Comparison of ENCODE assay signal across 9 cellular contexts in genomic region chr20:46324960-46325703, GRCh38.
DNase-seq lines count a peak whose midpoint lies in the region; ATAC-seq and TF ChIP-seq lines count a peak whose summit lies in the region.
"Had no signal": no experiment of that assay in that cellular context is flagged by ENCODE, and none has a peak within 500 bp of the region (broad histone marks: within the 10 kb centered on the region; RNA-seq: fewer than 3 reads in every experiment).

No MANE protein-coding gene starts in this region.

- no peaks in the 10 kb centered on the region for H3K36me3 ChIP-seq in adipocyte (ENCODE audit: control insufficient read depth, insufficient read depth, low read length, severe bottlenecking)
- H3K36me3 ChIP-seq: BLaER1 had no signal

- H3K4me3 ChIP-seq in adipocyte (ENCODE audit: low read length): no peak overlapping the region
- H3K4me3 ChIP-seq: BLaER1 had no signal

- H3K4me1 ChIP-seq in adipocyte (ENCODE audit: control insufficient read depth, insufficient read depth, low read length): no peaks in the 10 kb centered on the region

- peaks cover 70% of the 10 kb centered on the region for H3K27me3 ChIP-seq in adipocyte (replicated peaks; ENCODE audit: control insufficient read depth, insufficient read depth, low read length)
- H3K27me3 ChIP-seq: BLaER1 had no signal

- TF ChIP-seq CTCF in nephron progenitor cell (IDR thresholded peaks at IDR 0.05): peak; percentile 24

- ATAC-seq in HG02981 (IDR thresholded peaks at IDR 0.05; ENCODE audit: unreplicated experiment): no peak

- no peaks in the 10 kb centered on the region for H3K9me3 Mint-ChIP-seq in nephron progenitor cell

- peak; percentile 9 for DNase-seq in NCI-H2107 treated with DMSO at 0.1 percent for 48 hours (lab: John Stamatoyannopoulos, UW; ENCODE audit: unreplicated experiment)
- DNase-seq in NCI-H2107 (lab: John Stamatoyannopoulos, UW): no peak
- DNase-seq in KBM-7: peak; percentile 56
- peak; percentile 42 for DNase-seq in adipocyte (ENCODE audit: low read depth)
- no peak for DNase-seq in nephron progenitor cell
- no peak for DNase-seq in stimulated activated CD4-positive, alpha-beta T cell treated with anti-CD3 and anti-CD28 coated beads, Interleukin-12 subunit alpha, Interleukin-12 subunit beta, amount 100 ng/mL, for 4 hours
- no peak for DNase-seq in NCI-H2227 (lab: John Stamatoyannopoulos, UW; ENCODE audit: unreplicated experiment)

- no peaks in the 10 kb centered on the region for H3K9me3 ChIP-seq in adipocyte (ENCODE audit: control insufficient read depth, low read length)
- H3K9me3 ChIP-seq: BLaER1 had no signal

- no peak overlapping the region for H3K27ac Mint-ChIP-seq in nephron progenitor cell

- in situ Hi-C loops in KBM-7 (cut with MboI; ENCODE audit: low pct_unique_long_range_greater_than_20kb, low sequenced_read_pairs): no loop called here

- no peaks in the 10 kb centered on the region for H3K36me3 Mint-ChIP-seq in nephron progenitor cell (ENCODE audit: low read depth)

- H3K9ac ChIP-seq in adipocyte (ENCODE audit: low read length): no peak overlapping the region
- H3K9ac ChIP-seq: BLaER1 had no signal

- peaks cover 29% of the 10 kb centered on the region for H3K4me1 Mint-ChIP-seq in nephron progenitor cell

- no peak overlapping the region for H3K4me3 Mint-ChIP-seq in nephron progenitor cell

- H3K27me3 Mint-ChIP-seq in nephron progenitor cell (ENCODE audit: low read depth, poor library complexity): peaks cover 50% of the 10 kb centered on the region

Comparison
In these comparisons a context has a peak if more than half of its experiments do, and no peak if none do; other contexts are left out.
1. DNase-seq: peak in NCI-H2107 treated with DMSO at 0.1 percent for 48 hours (single experiment), KBM-7 (single experiment) and adipocyte (single experiment); none in NCI-H2107 (single experiment), nephron progenitor cell (single experiment), stimulated activated CD4-positive, alpha-beta T cell treated with anti-CD3 and anti-CD28 coated beads, Interleukin-12 subunit alpha, Interleukin-12 subunit beta, amount 100 ng/mL, for 4 hours (single experiment) and NCI-H2227 (single experiment).